25 cellular contexts compared by ENCODE assay signal in genomic region chr6:96450082-96450759, GRCh38.
DNase-seq lines count a peak whose midpoint lies in the region; ATAC-seq and TF ChIP-seq lines count a peak whose summit lies in the region.
"Had no signal": no experiment of that assay in that cellular context is flagged by ENCODE, and none has a peak within 500 bp of the region (broad histone marks: within the 10 kb centered on the region; RNA-seq: fewer than 3 reads in every experiment).

No MANE protein-coding gene starts in this region.

- no peaks in the 10 kb centered on the region for H3K27me3 Mint-ChIP-seq in Calu3 (ENCODE audit: unreplicated experiment)
- H3K27me3 Mint-ChIP-seq in WTC11 (ENCODE audit: low read depth): no peaks in the 10 kb centered on the region
- H3K27me3 Mint-ChIP-seq: activated naive CD8-positive, alpha-beta T cell treated with anti-CD3 and anti-CD28 coated beads, Interleukin-2, amount 10 ng/mL, durations not matched to agents 7 days and 5 days; activated T-helper 17 cell treated with anti-CD3 and anti-CD28 coated beads, Interleukin-2, amount 50 U/mL, for 72 hours; dendritic cell treated with granulocyte-macrophage colony-stimulating factor and Interleukin-4, amounts not matched to agents 40 ng/mL and 50 ng/mL, for 4 days; IgD-negative memory B cell had no signal

- H3K36me3 Mint-ChIP-seq in Calu3 (ENCODE audit: insufficient read depth, unreplicated experiment) (no peaks in the 10 kb centered on the region), WTC11 (peaks cover 4% of the 10 kb centered on the region)
- H3K36me3 Mint-ChIP-seq: activated CD8-positive, alpha-beta memory T cell treated with anti-CD3 and anti-CD28 coated beads, Interleukin-2, amount 10 ng/mL, durations not matched to agents 7 days and 5 days; activated naive CD8-positive, alpha-beta T cell treated with anti-CD3 and anti-CD28 coated beads, Interleukin-2, amount 10 ng/mL, durations not matched to agents 7 days and 5 days; CD14-positive monocyte; IgD-negative memory B cell had no signal

- H3K9me3 Mint-ChIP-seq in Calu3 (ENCODE audit: low read depth, unreplicated experiment) (no peaks in the 10 kb centered on the region), WTC11 (peaks cover 15% of the 10 kb centered on the region)

- POLR2A ChIA-PET in WTC11 (lab: Charles Lee): no interaction called here

- peak; percentile 26; the same call in 1 of the 2 replicates for ATAC-seq in WTC11
- no peak for ATAC-seq in GM18511 (IDR thresholded peaks at IDR 0.05; ENCODE audit: unreplicated experiment)
- ATAC-seq: activated CD8-positive, alpha-beta memory T cell treated with anti-CD3 and anti-CD28 coated beads, Interleukin-2, amount 10 ng/mL, durations not matched to agents 7 days and 5 days; activated T-helper 17 cell treated with anti-CD3 and anti-CD28 coated beads, Interleukin-2, amount 50 U/mL, for 72 hours; gastroesophageal sphincter; HCT116; left ventricle myocardium superior had no signal

- H3K27ac Mint-ChIP-seq in Calu3 (ENCODE audit: unreplicated experiment) (peak overlapping the region; percentile 11), WTC11 (no peak overlapping the region)
- H3K27ac Mint-ChIP-seq: activated CD8-positive, alpha-beta memory T cell treated with anti-CD3 and anti-CD28 coated beads, Interleukin-2, amount 10 ng/mL, durations not matched to agents 7 days and 5 days; activated naive CD8-positive, alpha-beta T cell treated with anti-CD3 and anti-CD28 coated beads, Interleukin-2, amount 10 ng/mL, durations not matched to agents 7 days and 5 days; activated T-helper 17 cell treated with anti-CD3 and anti-CD28 coated beads, Interleukin-2, amount 50 U/mL, for 72 hours; CD14-positive monocyte; dendritic cell treated with granulocyte-macrophage colony-stimulating factor and Interleukin-4, amounts not matched to agents 40 ng/mL and 50 ng/mL, for 4 days; IgD-negative memory B cell; naive B cell had no signal

- H3K4me3 ChIP-seq in adrenal gland (no peak overlapping the region), lower leg skin (ENCODE audit: low read depth, poor library complexity, severe bottlenecking) (no peak overlapping the region)
- H3K4me3 ChIP-seq: esophagus muscularis mucosa, gastroesophageal sphincter, smooth muscle cell, stomach had no signal

- no peaks in the 10 kb centered on the region for H3K9me3 ChIP-seq in adrenal gland (replicated peaks in 1 of 3)

- TF ChIP-seq POLR2A in adrenal gland (IDR thresholded peaks at IDR 0.05) (no peak), lower leg skin (IDR thresholded peaks at IDR 0.05) (no peak)

- TF ChIP-seq CTCF in Calu3 (IDR thresholded peaks at IDR 0.05; ENCODE audit: unreplicated experiment) (no peak), WTC11 (IDR thresholded peaks at IDR 0.05) (no peak), adrenal gland (IDR thresholded peaks at IDR 0.05) (no peak), lower leg skin (IDR thresholded peaks at IDR 0.05) (no peak)

- H3K4me1 Mint-ChIP-seq in Calu3 (ENCODE audit: low read depth, unreplicated experiment): peaks cover 14% of the 10 kb centered on the region
- H3K4me1 Mint-ChIP-seq in WTC11: no peaks in the 10 kb centered on the region
- H3K4me1 Mint-ChIP-seq: activated CD8-positive, alpha-beta memory T cell treated with anti-CD3 and anti-CD28 coated beads, Interleukin-2, amount 10 ng/mL, durations not matched to agents 7 days and 5 days; activated naive CD8-positive, alpha-beta T cell treated with anti-CD3 and anti-CD28 coated beads, Interleukin-2, amount 10 ng/mL, durations not matched to agents 7 days and 5 days; activated T-helper 17 cell treated with anti-CD3 and anti-CD28 coated beads, Interleukin-2, amount 50 U/mL, for 72 hours; CD14-positive monocyte; IgD-negative memory B cell; naive B cell had no signal

- H3K27me3 ChIP-seq in layer of hippocampus (ENCODE audit: control insufficient read depth, insufficient read depth, low read length) (no peaks in the 10 kb centered on the region), adrenal gland (no peaks in the 10 kb centered on the region)
- H3K27me3 ChIP-seq: esophagus muscularis mucosa, gastroesophageal sphincter, stomach had no signal

- peak; percentile 27 for DNase-seq in Calu3
- no peak for DNase-seq in WTC11 (ENCODE audit: low spot score)
- DNase-seq in retina: peak; percentile 34
- DNase-seq in NCI-H345 (lab: John Stamatoyannopoulos, UW): no peak
- DNase-seq in adrenal gland: no peak
- DNase-seq in lower leg skin (ENCODE audit: low spot score in 2 of 2): no peak
- DNase-seq: activated CD8-positive, alpha-beta memory T cell treated with anti-CD3 and anti-CD28 coated beads, Interleukin-2, amount 10 ng/mL, durations not matched to agents 7 days and 5 days; activated naive CD8-positive, alpha-beta T cell treated with anti-CD3 and anti-CD28 coated beads, Interleukin-2, amount 10 ng/mL, durations not matched to agents 7 days and 5 days; DMS53; left ventricle myocardium superior; naive B cell; NCI-H1694; stimulated activated CD4-positive, alpha-beta T cell treated with anti-CD3 and anti-CD28 coated beads, Interleukin-4, amount 100 ng/mL, for 24 hours; stomach had no signal

- 62 to 67% (median 63%) methylated on average over 5 of the region's 5 CpGs for WGBS in adrenal gland, 4 donors
- 35 to 40% methylated on average over 5 of the region's 5 CpGs for WGBS in lower leg skin, 2 donors

- H3K27ac ChIP-seq in layer of hippocampus (ENCODE audit: low read depth, low read length) (peak overlapping the region; percentile 38), adrenal gland (no peak overlapping the region)
- H3K27ac ChIP-seq: esophagus muscularis mucosa, gastroesophageal sphincter, parathyroid adenoma, stomach had no signal

- intact Hi-C loops in Calu3 (cut with micrococcal nuclease; ENCODE audit: unreplicated experiment): no loop called here
- intact Hi-C loops in adrenal gland (cut with DNase I): no loop called here
- intact Hi-C loops in lower leg skin (cut with DNase I; ENCODE audit: low total_unique reads): no loop called here

- H3K4me3 Mint-ChIP-seq in Calu3 (ENCODE audit: low read depth, unreplicated experiment) (peak overlapping the region; percentile 14), WTC11 (no peak overlapping the region)
- H3K4me3 Mint-ChIP-seq: activated CD8-positive, alpha-beta memory T cell treated with anti-CD3 and anti-CD28 coated beads, Interleukin-2, amount 10 ng/mL, durations not matched to agents 7 days and 5 days; activated naive CD8-positive, alpha-beta T cell treated with anti-CD3 and anti-CD28 coated beads, Interleukin-2, amount 10 ng/mL, durations not matched to agents 7 days and 5 days; activated T-helper 17 cell treated with anti-CD3 and anti-CD28 coated beads, Interleukin-2, amount 50 U/mL, for 72 hours; CD14-positive monocyte; dendritic cell treated with granulocyte-macrophage colony-stimulating factor and Interleukin-4, amounts not matched to agents 40 ng/mL and 50 ng/mL, for 4 days; IgD-negative memory B cell; naive B cell had no signal

- CTCF ChIA-PET in Calu3 (lab: Charles Lee): interaction anchor here (0.6 kb wide), 1 partner anchor 56 kb away, joined by 3 read pairs; no protein-coding TSS in a partner anchor
- CTCF ChIA-PET in WTC11 (lab: Charles Lee): interaction anchor here (1.0 kb wide), 1 partner anchor 55 kb away, joined by 3 read pairs; no protein-coding TSS in a partner anchor

- no peaks in the 10 kb centered on the region for H3K36me3 ChIP-seq in adrenal gland (replicated peaks in 1 of 2)
- H3K36me3 ChIP-seq: esophagus muscularis mucosa, gastroesophageal sphincter, stomach had no signal

- BruUV-seq in Calu3 (replicated peaks; lab: Mats Ljungman, UMichigan): no TSS peak

- H3K4me1 ChIP-seq in adrenal gland (replicated peaks in 1 of 2): no peaks in the 10 kb centered on the region
- H3K4me1 ChIP-seq: esophagus muscularis mucosa, gastroesophageal sphincter, parathyroid adenoma, stomach had no signal

TF ChIP-seq in WTC11, 78 proteins besides CTCF, POLR2A, EP300 and RAD21:
- no peak for TF ChIP-seq IRF2 (CRISPR knock-in tag; IDR thresholded peaks at IDR 0.05; ENCODE audit: borderline replicate concordance, low read depth)
- TF ChIP-seq, protein P1, sequence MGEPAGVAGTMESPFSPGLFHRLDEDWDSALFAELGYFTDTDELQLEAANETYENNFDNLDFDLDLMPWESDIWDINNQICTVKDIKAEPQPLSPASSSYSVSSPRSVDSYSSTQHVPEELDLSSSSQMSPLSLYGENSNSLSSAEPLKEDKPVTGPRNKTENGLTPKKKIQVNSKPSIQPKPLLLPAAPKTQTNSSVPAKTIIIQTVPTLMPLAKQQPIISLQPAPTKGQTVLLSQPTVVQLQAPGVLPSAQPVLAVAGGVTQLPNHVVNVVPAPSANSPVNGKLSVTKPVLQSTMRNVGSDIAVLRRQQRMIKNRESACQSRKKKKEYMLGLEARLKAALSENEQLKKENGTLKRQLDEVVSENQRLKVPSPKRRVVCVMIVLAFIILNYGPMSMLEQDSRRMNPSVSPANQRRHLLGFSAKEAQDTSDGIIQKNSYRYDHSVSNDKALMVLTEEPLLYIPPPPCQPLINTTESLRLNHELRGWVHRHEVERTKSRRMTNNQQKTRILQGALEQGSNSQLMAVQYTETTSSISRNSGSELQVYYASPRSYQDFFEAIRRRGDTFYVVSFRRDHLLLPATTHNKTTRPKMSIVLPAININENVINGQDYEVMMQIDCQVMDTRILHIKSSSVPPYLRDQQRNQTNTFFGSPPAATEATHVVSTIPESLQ (CRISPR knock-in tag; IDR thresholded peaks at IDR 0.05): no peak

Comparison
In these comparisons a context has a peak if more than half of its experiments do, and no peak if none do; other contexts are left out.
1. DNase-seq: peak in Calu3 (single experiment) and retina (single experiment); none in WTC11 (single experiment), NCI-H345 (single experiment), adrenal gland (0 of 7) and lower leg skin (0 of 2).